26 cellular contexts compared by ENCODE assay signal in the genomic region with DNA sequence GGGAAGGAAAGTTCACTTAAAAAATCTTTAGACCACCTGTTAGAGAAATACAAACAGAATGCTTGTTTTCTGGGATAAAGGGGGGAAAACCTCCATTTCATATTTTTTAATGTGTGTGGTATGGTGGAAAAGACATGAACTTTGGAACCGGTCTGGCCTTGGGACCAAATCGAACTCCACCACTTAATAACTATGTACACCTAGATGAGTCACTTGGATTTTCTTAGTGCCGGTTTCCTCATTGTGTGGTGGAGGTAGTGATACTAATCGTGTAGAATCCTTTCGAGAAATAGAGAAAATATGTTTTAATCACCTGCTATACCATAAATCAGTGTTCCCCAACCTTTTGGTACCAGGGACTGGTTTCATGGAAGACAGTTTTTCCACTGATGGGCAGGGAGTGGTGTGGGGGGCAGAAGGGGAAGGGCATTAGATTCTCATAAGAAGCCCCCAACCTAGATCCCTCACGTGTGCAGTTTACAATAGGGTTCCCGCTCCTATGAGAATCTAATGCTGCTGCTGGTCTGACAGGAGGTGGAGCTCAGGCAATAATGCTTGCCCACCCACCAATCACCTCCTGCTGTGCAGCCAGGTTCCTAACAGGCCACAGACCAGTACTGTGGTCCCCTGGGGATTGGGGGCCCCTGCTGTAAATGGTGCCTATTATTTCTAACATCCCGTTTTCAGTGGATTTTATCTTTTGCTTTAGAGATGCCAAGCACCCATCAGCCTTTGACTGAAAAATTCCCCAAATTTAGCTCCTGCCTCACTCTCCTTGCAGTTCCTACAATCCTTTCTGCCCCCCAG.
DNase-seq lines count a peak whose midpoint lies in the region; ATAC-seq and TF ChIP-seq lines count a peak whose summit lies in the region.
"Had no signal": no experiment of that assay in that cellular context is flagged by ENCODE, and none has a peak within 500 bp of the region (broad histone marks: within the 10 kb centered on the region; RNA-seq: fewer than 3 reads in every experiment).

No MANE protein-coding gene starts in this region.

- H4K20me1 ChIP-seq in Loucy (ENCODE audit: insufficient read depth, low read length, poor library complexity, severe bottlenecking): no peaks in the 10 kb centered on the region

- POLR2A ChIA-PET in naive thymus-derived CD4-positive, alpha-beta T cell (lab: Charles Lee): no interaction called here

- H3K27me3 ChIP-seq in BE2C: no peaks in the 10 kb centered on the region
- no peaks in the 10 kb centered on the region for H3K27me3 ChIP-seq in Loucy (ENCODE audit: insufficient read depth, low read length, poor library complexity, severe bottlenecking)
- no peaks in the 10 kb centered on the region for H3K27me3 ChIP-seq in naive thymus-derived CD4-positive, alpha-beta T cell (ENCODE audit: control insufficient read depth in 2 of 2, insufficient read depth in 2 of 2, low read length in 2 of 2)
- H3K27me3 ChIP-seq: ascending aorta, foreskin keratinocyte had no signal

- TF ChIP-seq CTCF in BE2C (IDR thresholded peaks at IDR 0.05; ENCODE audit: low read depth, low read length): no peak
- TF ChIP-seq CTCF in Loucy (conservative IDR thresholded peaks at IDR 0.05; ENCODE audit: low read length): no peak
- TF ChIP-seq CTCF in epithelial cell of esophagus (IDR thresholded peaks at IDR 0.05; ENCODE audit: insufficient read depth, low read depth, low read length, missing control alignments): no peak
- TF ChIP-seq CTCF in nephron (IDR thresholded peaks at IDR 0.05; ENCODE audit: unreplicated experiment in 3 of 3): no peak

- H3K79me2 ChIP-seq in Loucy (ENCODE audit: insufficient read depth, low read length): peaks cover 8% of the 10 kb centered on the region; the same call in 1 of the 2 replicates

- intact Hi-C loops in naive thymus-derived CD4-positive, alpha-beta T cell (cut with micrococcal nuclease): no loop called here
- intact Hi-C loops in sciatic nerve (cut with DNase I): no loop called here

- H3K9me3 Mint-ChIP-seq in nephron: no peaks in the 10 kb centered on the region
- no peaks in the 10 kb centered on the region for H3K9me3 Mint-ChIP-seq in naive thymus-derived CD4-positive, alpha-beta T cell
- H3K9me3 Mint-ChIP-seq: activated naive CD4-positive, alpha-beta T cell treated with anti-CD3 and anti-CD28 coated beads, Interleukin-2, amount 50 U/mL, for 72 hours; activated T-helper 1 cell treated with anti-CD3 and anti-CD28 coated beads, Interleukin-12 subunit alpha, Interleukin-12 subunit beta, Interleukin-2, Interleukin-4 antibody, amounts not matched to agents 30 ng/mL and 10 ng/mL and 1 ng/mL, durations not matched to agents 14 hours and 24 hours and 36 hours; stimulated activated naive CD8-positive, alpha-beta T cell treated with anti-CD3 and anti-CD28 coated beads, Interleukin-15, amount 100 ng/mL, for 72 hours had no signal

- H3K4me2 ChIP-seq in Loucy (ENCODE audit: low read depth, low read length, poor library complexity, severe bottlenecking): peak overlapping the region; percentile 55

- H3K27ac ChIP-seq in naive thymus-derived CD4-positive, alpha-beta T cell (ENCODE audit: low read depth, low read length): no peak overlapping the region
- H3K27ac ChIP-seq: ascending aorta, foreskin keratinocyte had no signal

- H3K36me3 ChIP-seq in BE2C (no peaks in the 10 kb centered on the region), Loucy (ENCODE audit: insufficient read depth, low read length) (no peaks in the 10 kb centered on the region)
- no peaks in the 10 kb centered on the region for H3K36me3 ChIP-seq in naive thymus-derived CD4-positive, alpha-beta T cell (ENCODE audit: control insufficient read depth in 2 of 3, insufficient read depth in 3 of 3, low read length in 3 of 3)
- H3K36me3 ChIP-seq: ascending aorta had no signal

- peaks cover 43% of the 10 kb centered on the region for H3K4me1 Mint-ChIP-seq in nephron
- H3K4me1 Mint-ChIP-seq in naive thymus-derived CD4-positive, alpha-beta T cell: peaks cover 10 to 22% (median 19%) of the 10 kb centered on the region in 7 donors

- no peak overlapping the region for H3K9ac ChIP-seq in Loucy (ENCODE audit: low read depth, low read length, poor library complexity, severe bottlenecking)

- H3K27me3 Mint-ChIP-seq in nephron (ENCODE audit: low read depth): peaks cover 7% of the 10 kb centered on the region
- H3K27me3 Mint-ChIP-seq in naive thymus-derived CD4-positive, alpha-beta T cell: peaks cover 0 to 3% (median 0%) of the 10 kb centered on the region in 5 donors
- H3K27me3 Mint-ChIP-seq: activated CD4-positive, alpha-beta T cell treated with anti-CD3 and anti-CD28 coated beads for 36 hours; stimulated activated naive CD8-positive, alpha-beta T cell treated with anti-CD3 and anti-CD28 coated beads, Interleukin-15, amount 100 ng/mL, for 72 hours had no signal

- no peak overlapping the region for H3K4me3 Mint-ChIP-seq in nephron
- H3K4me3 Mint-ChIP-seq in naive thymus-derived CD4-positive, alpha-beta T cell: no peak overlapping the region
- H3K4me3 Mint-ChIP-seq: activated CD4-positive, alpha-beta T cell treated with anti-CD3 and anti-CD28 coated beads for 36 hours; activated T-helper 1 cell treated with anti-CD3 and anti-CD28 coated beads, Interleukin-12 subunit alpha, Interleukin-12 subunit beta, Interleukin-2, Interleukin-4 antibody, amounts not matched to agents 30 ng/mL and 10 ng/mL and 1 ng/mL, durations not matched to agents 14 hours and 24 hours and 36 hours; stimulated activated naive CD8-positive, alpha-beta T cell treated with anti-CD3 and anti-CD28 coated beads, Interleukin-15, amount 100 ng/mL, for 72 hours had no signal

- peaks cover 9% of the 10 kb centered on the region; the same call in 1 of the 2 replicates for H3F3A ChIP-seq in Loucy (ENCODE audit: low read depth)

- H3K9me3 ChIP-seq in BE2C (no peaks in the 10 kb centered on the region), Loucy (ENCODE audit: insufficient read depth, low read depth, low read length) (no peaks in the 10 kb centered on the region)
- no peaks in the 10 kb centered on the region for H3K9me3 ChIP-seq in naive thymus-derived CD4-positive, alpha-beta T cell (ENCODE audit: control insufficient read depth in 2 of 3, low read length in 3 of 3)
- H3K9me3 ChIP-seq: ascending aorta had no signal

- CTCF ChIA-PET in naive thymus-derived CD4-positive, alpha-beta T cell (lab: Charles Lee): no interaction called here

- no peaks in the 10 kb centered on the region for H3K36me3 Mint-ChIP-seq in nephron (ENCODE audit: low read depth)
- peaks cover 0 to 4% (median 0%) of the 10 kb centered on the region in 5 donors for H3K36me3 Mint-ChIP-seq in naive thymus-derived CD4-positive, alpha-beta T cell
- H3K36me3 Mint-ChIP-seq: activated naive CD4-positive, alpha-beta T cell treated with anti-CD3 and anti-CD28 coated beads, Interleukin-2, amount 50 U/mL, for 72 hours had no signal

- H3K4me1 ChIP-seq in BE2C (peaks cover 43% of the 10 kb centered on the region), Loucy (ENCODE audit: insufficient read depth, low read length, poor library complexity, severe bottlenecking) (peaks cover 41% of the 10 kb centered on the region)
- peaks cover 0 to 12% of the 10 kb centered on the region in 2 donors for H3K4me1 ChIP-seq in naive thymus-derived CD4-positive, alpha-beta T cell (ENCODE audit: control insufficient read depth in 2 of 2, insufficient read depth in 2 of 2, low read length in 2 of 2)

- no peak for ATAC-seq in naive thymus-derived CD4-positive, alpha-beta T cell
- ATAC-seq in sciatic nerve (no peak), HG03571 (IDR thresholded peaks at IDR 0.05; ENCODE audit: unreplicated experiment) (no peak)
- ATAC-seq: activated CD4-positive, alpha-beta T cell treated with anti-CD3 and anti-CD28 coated beads for 36 hours; activated naive CD4-positive, alpha-beta T cell treated with anti-CD3 and anti-CD28 coated beads, Interleukin-2, amount 50 U/mL, for 72 hours; foreskin keratinocyte; stimulated activated naive CD8-positive, alpha-beta T cell treated with anti-CD3 and anti-CD28 coated beads, Interleukin-15, amount 100 ng/mL, for 72 hours had no signal

- H3K4me3 ChIP-seq in BE2C (ENCODE audit: low read depth, low read length): no peak overlapping the region
- H3K4me3 ChIP-seq in Loucy (ENCODE audit: low read length, poor library complexity, severe bottlenecking): no peak overlapping the region
- no peak overlapping the region for H3K4me3 ChIP-seq in epithelial cell of esophagus (ENCODE audit: low read length)
- no peak overlapping the region for H3K4me3 ChIP-seq in naive thymus-derived CD4-positive, alpha-beta T cell (ENCODE audit: low read length)
- H3K4me3 ChIP-seq: ascending aorta had no signal

- no peaks in the 10 kb centered on the region for H3K9me2 ChIP-seq in Loucy (replicated peaks; ENCODE audit: low read depth, low read length)

- H3K27ac Mint-ChIP-seq in nephron: peak overlapping the region; percentile 34 to 87 (median 70)
- H3K27ac Mint-ChIP-seq in naive thymus-derived CD4-positive, alpha-beta T cell: peak overlapping the region in 1 of 9 donors; percentile 43
- H3K27ac Mint-ChIP-seq: activated CD4-positive, alpha-beta T cell treated with anti-CD3 and anti-CD28 coated beads for 36 hours; activated naive CD4-positive, alpha-beta T cell treated with anti-CD3 and anti-CD28 coated beads, Interleukin-2, amount 50 U/mL, for 72 hours; activated T-helper 1 cell treated with anti-CD3 and anti-CD28 coated beads, Interleukin-12 subunit alpha, Interleukin-12 subunit beta, Interleukin-2, Interleukin-4 antibody, amounts not matched to agents 30 ng/mL and 10 ng/mL and 1 ng/mL, durations not matched to agents 14 hours and 24 hours and 36 hours had no signal

- no peak overlapping the region for H2AFZ ChIP-seq in Loucy (ENCODE audit: low read length)

- peak; percentile 78 for DNase-seq in BE2C
- peak; percentile 38 for DNase-seq in epithelial cell of esophagus (ENCODE audit: low read depth)
- no peak for DNase-seq in naive thymus-derived CD4-positive, alpha-beta T cell
- no peak for DNase-seq in sciatic nerve (ENCODE audit: low spot score)
- no peak for DNase-seq in HuH-7.5 (ENCODE audit: low spot score)
- DNase-seq: activated CD4-positive, alpha-beta T cell treated with anti-CD3 and anti-CD28 coated beads for 36 hours; cerebellar nuclear complex; erythroblast; foreskin keratinocyte; hippocampal formation; Kasumi-1; NCI-H1105; NCI-H2081; NCI-H345; retina; SIG-M5; stimulated activated CD4-positive, alpha-beta T cell treated with anti-CD3 and anti-CD28 coated beads, Interleukin-12 subunit alpha, Interleukin-12 subunit beta, amount 100 ng/mL, for 4 hours; stimulated activated CD4-positive, alpha-beta T cell treated with anti-CD3 and anti-CD28 coated beads, Interleukin-4, amount 100 ng/mL, for 4 hours; stimulated activated naive CD8-positive, alpha-beta T cell treated with anti-CD3 and anti-CD28 coated beads, Interleukin-15, amount 100 ng/mL, for 72 hours; trophoblast cell had no signal

Comparison
In these comparisons a context has a peak if more than half of its experiments do, and no peak if none do; other contexts are left out.
1. DNase-seq: peak in BE2C (single experiment) and epithelial cell of esophagus (single experiment); none in naive thymus-derived CD4-positive, alpha-beta T cell (0 of 9), sciatic nerve (single experiment) and HuH-7.5 (single experiment).